ENCODE assay signal across 8 cellular contexts in the genomic region with DNA sequence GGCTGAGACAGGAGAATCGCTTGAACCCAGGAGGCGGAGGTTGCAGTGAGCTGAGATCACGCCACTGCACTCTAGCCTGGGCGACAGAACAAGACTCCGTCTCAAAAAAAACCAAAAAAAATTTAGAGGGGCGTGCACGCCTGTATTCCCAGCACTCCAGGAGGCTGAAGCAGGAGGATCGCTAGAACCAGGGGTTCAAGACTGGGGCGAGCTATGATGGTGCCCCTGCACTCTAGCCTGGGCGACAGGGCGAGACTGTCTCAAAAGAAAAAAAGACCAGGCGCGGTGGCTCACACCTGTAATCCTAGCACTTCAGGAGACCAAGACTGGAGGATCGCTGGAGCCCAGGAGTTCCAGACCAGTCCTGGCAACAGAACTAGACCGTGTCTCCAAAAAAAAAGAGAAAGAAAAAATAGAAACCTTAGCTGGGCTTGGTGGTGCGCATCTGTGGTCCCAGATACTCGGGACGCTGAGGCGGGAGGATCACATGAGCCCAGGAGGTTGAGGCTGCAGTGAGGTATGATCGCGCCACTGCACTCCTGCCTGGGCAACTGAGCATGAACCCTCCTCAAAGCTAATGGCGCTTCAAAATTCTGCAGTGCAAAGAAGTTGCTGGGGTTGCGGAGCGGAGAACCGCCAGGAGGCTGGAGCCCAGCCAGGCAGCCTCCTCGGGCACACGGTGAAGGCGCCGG. TPM values are rescaled to one million over a fixed set of nuclear protein-coding genes. Genes with fewer than 3 reads are reported as not detected.
DNase-seq lines count a peak whose midpoint lies in the region; ATAC-seq lines count a peak whose summit lies in the region.

No MANE protein-coding gene starts in this region.

- H3K9me3 ChIP-seq in adipocyte (ENCODE audit: control insufficient read depth, low read length): no peaks in the 10 kb centered on the region

- no peak for DNase-seq in adipocyte (ENCODE audit: low read depth)
- DNase-seq in kidney glomerular epithelial cell (lab: John Stamatoyannopoulos, UW): peak; percentile 77
- DNase-seq in substantia nigra (lab: John Stamatoyannopoulos, UW): peak in 4 of 49 donors; percentile 62 to 89 (median 66)
- DNase-seq in DMS 273 treated with DMSO at 0.1 percent for 48 hours (lab: John Stamatoyannopoulos, UW): no peak

- H3K36me3 ChIP-seq in adipocyte (ENCODE audit: control insufficient read depth, insufficient read depth, low read length, severe bottlenecking): peaks cover 4% of the 10 kb centered on the region

- peak overlapping the region; percentile 96 for H3K27ac ChIP-seq in substantia nigra (ENCODE audit: low read depth, low read length, poor library complexity, severe bottlenecking)

- H3K4me1 ChIP-seq in adipocyte (ENCODE audit: control insufficient read depth, insufficient read depth, low read length): peaks cover 15% of the 10 kb centered on the region

- H3K9ac ChIP-seq in adipocyte (ENCODE audit: low read length): peak overlapping the region; percentile 98

- ATAC-seq in GM18858 (IDR thresholded peaks at IDR 0.05; ENCODE audit: unreplicated experiment) (peak; percentile 14), HG03039 (IDR thresholded peaks at IDR 0.05; ENCODE audit: unreplicated experiment) (peak; percentile 11), HG02885 (IDR thresholded peaks at IDR 0.05; ENCODE audit: poor library complexity, unreplicated experiment) (no peak), esophagus mucosa (no peak)

- peak overlapping the region; percentile 98 for H3K4me3 ChIP-seq in adipocyte (ENCODE audit: low read length)

- no peaks in the 10 kb centered on the region for H3K27me3 ChIP-seq in adipocyte (replicated peaks; ENCODE audit: control insufficient read depth, insufficient read depth, low read length)

RNA-seq across cellular contexts. Expression of a gene that starts 0.4 kb away (rescaled TPM):
- 1.7 TPM for total RNA-seq in esophagus mucosa

RNA-seq across cellular contexts. Expression of a gene that starts 7.0 kb away (rescaled TPM):
- total RNA-seq in esophagus mucosa: 3.4 TPM

RNA-seq across cellular contexts. Expression of a gene that starts 7.2 kb away (rescaled TPM):
- 23.3 TPM for total RNA-seq in esophagus mucosa

RNA-seq across cellular contexts. Expression of a gene that starts 22.3 kb away (rescaled TPM):
- 71.1 TPM for total RNA-seq in esophagus mucosa

RNA-seq across cellular contexts. Expression of a gene that starts 24.9 kb away (rescaled TPM):
- total RNA-seq in esophagus mucosa: 15.1 TPM

Comparison
In these comparisons a context has a peak if more than half of its experiments do, and no peak if none do; other contexts are left out.
1. ATAC-seq: peak in GM18858 (single experiment) and HG03039 (single experiment); none in HG02885 (single experiment) and esophagus mucosa (single experiment).